Comparison of ENCODE assay signal across 8 cellular contexts in the genomic region with DNA sequence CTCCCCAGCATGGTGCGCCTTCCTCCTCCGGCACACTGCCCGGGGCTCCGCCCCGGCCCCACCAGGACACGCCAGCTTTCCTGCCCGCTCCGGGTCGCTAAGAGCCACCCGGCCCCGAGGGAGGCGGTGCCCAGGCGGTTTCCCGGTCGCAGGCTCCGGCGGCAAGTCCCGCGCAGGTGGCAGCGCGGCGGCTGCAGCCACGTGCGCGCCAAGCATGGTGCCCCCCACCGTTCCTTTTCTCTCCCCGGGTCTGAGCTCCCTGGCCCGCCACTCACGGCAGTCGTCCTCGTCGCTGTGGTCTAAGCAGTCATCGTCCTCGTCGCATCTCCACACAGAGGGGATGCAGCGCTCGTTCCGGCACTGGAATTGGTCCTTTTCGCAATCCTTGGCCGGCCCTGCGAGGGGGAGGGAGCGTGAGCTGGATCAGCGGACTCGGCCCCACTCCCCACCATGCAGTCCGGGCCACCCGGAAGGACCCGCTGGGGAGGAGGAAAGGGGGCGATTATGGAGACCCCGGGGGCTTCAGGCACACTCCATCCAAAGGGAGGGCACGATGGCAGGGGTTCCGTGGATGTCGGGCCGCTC. TPM values are rescaled to one million over a fixed set of nuclear protein-coding genes. Genes with fewer than 3 reads are reported as not detected.
DNase-seq lines count a peak whose midpoint lies in the region; ATAC-seq, FAIRE-seq and TF ChIP-seq lines count a peak whose summit lies in the region.

No MANE protein-coding gene starts in this region.

- peaks cover 8% of the 10 kb centered on the region for H3K36me3 Mint-ChIP-seq in endothelial cell (ENCODE audit: low read depth, unreplicated experiment)
- H3K36me3 Mint-ChIP-seq in natural killer cell treated with Interleukin-12 subunit alpha and Interleukin-12 subunit beta and Interleukin-15 and Interleukin-18, amount 100 ng/mL, for 72 hours: peaks cover 16% of the 10 kb centered on the region

- peak; percentile 21 for ATAC-seq in GM21515 (IDR thresholded peaks at IDR 0.05; ENCODE audit: unreplicated experiment)
- ATAC-seq in natural killer cell treated with Interleukin-12 subunit alpha and Interleukin-12 subunit beta and Interleukin-15 and Interleukin-18, amount 100 ng/mL, for 72 hours: peak; percentile 47 to 63

- H3K9me3 Mint-ChIP-seq in endothelial cell (ENCODE audit: unreplicated experiment): no peaks in the 10 kb centered on the region
- no peaks in the 10 kb centered on the region for H3K9me3 Mint-ChIP-seq in natural killer cell treated with Interleukin-12 subunit alpha and Interleukin-12 subunit beta and Interleukin-15 and Interleukin-18, amount 100 ng/mL, for 72 hours

- FAIRE-seq in HTR-8/SVneo (lab: Jason Lieb, UNC): no peak

- H3K27me3 Mint-ChIP-seq in endothelial cell (ENCODE audit: unreplicated experiment): peaks cover 6% of the 10 kb centered on the region
- H3K27me3 Mint-ChIP-seq in natural killer cell treated with Interleukin-12 subunit alpha and Interleukin-12 subunit beta and Interleukin-15 and Interleukin-18, amount 100 ng/mL, for 72 hours: no peaks in the 10 kb centered on the region

- H3K4me1 Mint-ChIP-seq in endothelial cell (ENCODE audit: unreplicated experiment): peaks cover 16% of the 10 kb centered on the region
- H3K4me1 Mint-ChIP-seq in natural killer cell treated with Interleukin-12 subunit alpha and Interleukin-12 subunit beta and Interleukin-15 and Interleukin-18, amount 100 ng/mL, for 72 hours (ENCODE audit: low read depth in 2 of 2): peaks cover 36 to 39% of the 10 kb centered on the region in 2 donors

- no peak overlapping the region for H3K27ac Mint-ChIP-seq in endothelial cell (ENCODE audit: unreplicated experiment)
- H3K27ac Mint-ChIP-seq in natural killer cell treated with Interleukin-12 subunit alpha and Interleukin-12 subunit beta and Interleukin-15 and Interleukin-18, amount 100 ng/mL, for 72 hours: peak overlapping the region; percentile 97 to 98

- DNase-seq in NCI-H2029 (lab: John Stamatoyannopoulos, UW) (peak; percentile 84), NCI-H2029 treated with DMSO at 0.1 percent for 48 hours (lab: John Stamatoyannopoulos, UW) (no peak), HTR-8/SVneo (ENCODE audit: insufficient read length, low spot score) (peak; percentile 32), UCSD-AML1 (lab: John Stamatoyannopoulos, UW; ENCODE audit: unreplicated experiment) (peak; percentile 60), endothelial cell (ENCODE audit: low spot score) (peak; percentile 39), putamen (ENCODE audit: low spot score) (no peak)
- DNase-seq in natural killer cell treated with Interleukin-12 subunit alpha and Interleukin-12 subunit beta and Interleukin-15 and Interleukin-18, amount 100 ng/mL, for 72 hours (ENCODE audit: low spot score): no peak

- H3K4me3 Mint-ChIP-seq in endothelial cell (ENCODE audit: unreplicated experiment): peak overlapping the region; percentile 91
- peak overlapping the region; percentile 92 for H3K4me3 Mint-ChIP-seq in natural killer cell treated with Interleukin-12 subunit alpha and Interleukin-12 subunit beta and Interleukin-15 and Interleukin-18, amount 100 ng/mL, for 72 hours

- no peak for TF ChIP-seq CTCF in endothelial cell (IDR thresholded peaks at IDR 0.05; ENCODE audit: unreplicated experiment)

RNA-seq across cellular contexts. Expression of a gene that starts 1.2 kb away (rescaled TPM):
- total RNA-seq in endothelial cell (ENCODE audit: unreplicated experiment): 15.8 TPM
- total RNA-seq in natural killer cell treated with Interleukin-12 subunit alpha and Interleukin-12 subunit beta and Interleukin-15 and Interleukin-18, amount 100 ng/mL, for 72 hours: 100 to 1,000 TPM in 1 of 2 donors, 10 to 100 TPM in 1; 87.8 to 194 TPM

Comparison
In these comparisons a context has a peak if more than half of its experiments do, and no peak if none do; other contexts are left out.
1. DNase-seq: peak in NCI-H2029 (single experiment), HTR-8/SVneo (single experiment), UCSD-AML1 (single experiment) and endothelial cell (single experiment); none in NCI-H2029 treated with DMSO at 0.1 percent for 48 hours (single experiment), natural killer cell treated with Interleukin-12 subunit alpha and Interleukin-12 subunit beta and Interleukin-15 and Interleukin-18, amount 100 ng/mL, for 72 hours (single experiment) and putamen (single experiment).